Comparison of ENCODE assay signal across 1 cellular context in genomic region chr16:2287916-2288547, GRCh38.
TF ChIP-seq lines count a peak whose summit lies in the region.

No MANE protein-coding gene starts in this region.

TF ChIP-seq in K562, 482 proteins besides CTCF, POLR2A, EP300 and RAD21:
- TF ChIP-seq FOXK2 (conservative IDR thresholded peaks at IDR 0.05 in 1 of 2, IDR thresholded peaks at IDR 0.05 in 1 of 2; ENCODE audit: low read depth in 2 of 2) (no peak), POLR2G (IDR thresholded peaks at IDR 0.05; ENCODE audit: low read depth, low read length) (peak; percentile 38; the same call in 1 of the 2 replicates)
TF ChIP-seq in K562: peak in this region for 1.
